8 cellular contexts compared by ENCODE assay signal in genomic region chr17:57892146-57892819, GRCh38. TPM values are rescaled to one million over a fixed set of nuclear protein-coding genes. Genes with fewer than 3 reads are reported as not detected.
DNase-seq lines count a peak whose midpoint lies in the region; ATAC-seq and TF ChIP-seq lines count a peak whose summit lies in the region.

No MANE protein-coding gene starts in this region.

- H3K9me3 Mint-ChIP-seq in CD4-positive, CD25-positive, alpha-beta regulatory T cell: no peaks in the 10 kb centered on the region
- H3K9me3 Mint-ChIP-seq in activated CD8-positive, alpha-beta T cell treated with anti-CD3 and anti-CD28 coated beads, Interleukin-2, amount 10 ng/mL, durations not matched to agents 7 days and 5 days (ENCODE audit: insufficient read depth): no peaks in the 10 kb centered on the region

- H3K27ac Mint-ChIP-seq in CD4-positive, CD25-positive, alpha-beta regulatory T cell: peak overlapping the region in 1 of 3 donors; percentile 32
- no peak overlapping the region for H3K27ac Mint-ChIP-seq in activated CD8-positive, alpha-beta T cell treated with anti-CD3 and anti-CD28 coated beads, Interleukin-2, amount 10 ng/mL, durations not matched to agents 7 days and 5 days

- H3K4me3 ChIP-seq in CD4-positive, CD25-positive, alpha-beta regulatory T cell (ENCODE audit: low read depth, low read length): no peak overlapping the region

- H3K27me3 ChIP-seq in CD4-positive, CD25-positive, alpha-beta regulatory T cell (ENCODE audit: control insufficient read depth, insufficient read depth, low read length): no peaks in the 10 kb centered on the region

- peaks cover 0 to 6% (median 2%) of the 10 kb centered on the region in 4 donors for H3K4me1 Mint-ChIP-seq in CD4-positive, CD25-positive, alpha-beta regulatory T cell
- peaks cover 10% of the 10 kb centered on the region for H3K4me1 Mint-ChIP-seq in activated CD8-positive, alpha-beta T cell treated with anti-CD3 and anti-CD28 coated beads, Interleukin-2, amount 10 ng/mL, durations not matched to agents 7 days and 5 days (ENCODE audit: low read depth)

- H3K36me3 Mint-ChIP-seq in CD4-positive, CD25-positive, alpha-beta regulatory T cell: no peaks in the 10 kb centered on the region
- no peaks in the 10 kb centered on the region for H3K36me3 Mint-ChIP-seq in activated CD8-positive, alpha-beta T cell treated with anti-CD3 and anti-CD28 coated beads, Interleukin-2, amount 10 ng/mL, durations not matched to agents 7 days and 5 days (ENCODE audit: low read depth)

- DNase-seq in CD4-positive, CD25-positive, alpha-beta regulatory T cell: peak; percentile 52 to 69 (median 63)
- DNase-seq in HEK293T (ENCODE audit: extremely low spot score) (peak; percentile 93), NCI-H748 (lab: John Stamatoyannopoulos, UW; ENCODE audit: unreplicated experiment) (peak; percentile 81), ecto neural progenitor cell (ENCODE audit: low spot score) (peak; percentile 95), lung microvascular endothelial cell (ENCODE audit: low read depth in 2 of 2) (peak; percentile 81 to 87)
- DNase-seq in activated CD8-positive, alpha-beta T cell treated with anti-CD3 and anti-CD28 coated beads, Interleukin-2, amount 10 ng/mL, durations not matched to agents 7 days and 5 days: peak; percentile 82
- DNase-seq in stimulated activated CD4-positive, alpha-beta T cell treated with anti-CD3 and anti-CD28 coated beads, Interleukin-4, amount 100 ng/mL, for 48 hours (ENCODE audit: low read depth in 2 of 2): peak; percentile 75 to 79

- CTCF ChIA-PET in HEK293T (lab: Yijun Ruan, JAX): interaction anchor here (0.5 to 1.6 kb wide), 11 partner anchors 13 to 725 kb away, joined by 3 to 7 read pairs (median 4); no protein-coding TSS in a partner anchor
- CTCF ChIA-PET in activated CD8-positive, alpha-beta T cell treated with anti-CD3 and anti-CD28 coated beads, Interleukin-2, amount 10 ng/mL, durations not matched to agents 7 days and 5 days (lab: Charles Lee): interaction anchor here (0.7 to 1.8 kb wide), 24 partner anchors 10 to 280 kb away, joined by 3 to 19 read pairs (median 4); partner anchors contain the start of gene VEZF1

- peaks cover 15% of the 10 kb centered on the region for H3K27me3 Mint-ChIP-seq in CD4-positive, CD25-positive, alpha-beta regulatory T cell
- H3K27me3 Mint-ChIP-seq in activated CD8-positive, alpha-beta T cell treated with anti-CD3 and anti-CD28 coated beads, Interleukin-2, amount 10 ng/mL, durations not matched to agents 7 days and 5 days (ENCODE audit: low read depth): peaks cover 7% of the 10 kb centered on the region

- ATAC-seq in CD4-positive, CD25-positive, alpha-beta regulatory T cell (ENCODE audit: low read depth in 2 of 2): peak; percentile 70 to 73
- ATAC-seq in activated CD8-positive, alpha-beta T cell treated with anti-CD3 and anti-CD28 coated beads, Interleukin-2, amount 10 ng/mL, durations not matched to agents 7 days and 5 days: peak; percentile 93
- ATAC-seq in HG02623 (IDR thresholded peaks at IDR 0.05; ENCODE audit: unreplicated experiment): no peak

- no peaks in the 10 kb centered on the region for H3K9me3 ChIP-seq in CD4-positive, CD25-positive, alpha-beta regulatory T cell (ENCODE audit: control insufficient read depth in 2 of 2, low read length in 2 of 2)

- H3K36me3 ChIP-seq in CD4-positive, CD25-positive, alpha-beta regulatory T cell (ENCODE audit: control insufficient read depth, insufficient read depth, low read length): no peaks in the 10 kb centered on the region

- no peak overlapping the region for H3K4me3 Mint-ChIP-seq in CD4-positive, CD25-positive, alpha-beta regulatory T cell
- no peak overlapping the region for H3K4me3 Mint-ChIP-seq in activated CD8-positive, alpha-beta T cell treated with anti-CD3 and anti-CD28 coated beads, Interleukin-2, amount 10 ng/mL, durations not matched to agents 7 days and 5 days

- H3K27ac ChIP-seq in CD4-positive, CD25-positive, alpha-beta regulatory T cell (ENCODE audit: insufficient read depth, low read length, poor library complexity, severe bottlenecking): no peak overlapping the region

- POLR2A ChIA-PET in HEK293T (lab: Yijun Ruan, JAX): interaction anchor here (0.9 to 1.8 kb wide), 5 partner anchors 11 to 115 kb away, joined by 3 to 6 read pairs (median 3); partner anchors contain the start of genes SRSF1 and VEZF1
- POLR2A ChIA-PET in activated CD8-positive, alpha-beta T cell treated with anti-CD3 and anti-CD28 coated beads, Interleukin-2, amount 10 ng/mL, durations not matched to agents 7 days and 5 days (lab: Charles Lee): interaction anchor here (1.3 kb wide), 1 partner anchor 42 kb away, joined by 3 read pairs; the partner anchor contains the start of gene MRPS23

- no peaks in the 10 kb centered on the region for H3K4me1 ChIP-seq in CD4-positive, CD25-positive, alpha-beta regulatory T cell (ENCODE audit: control insufficient read depth, insufficient read depth, low read length, poor library complexity, severe bottlenecking)

TF ChIP-seq in HEK293T, 16 proteins besides CTCF, POLR2A, EP300 and RAD21:
- TF ChIP-seq PKNOX1 (IDR thresholded peaks at IDR 0.05): no peak
- no peak for TF ChIP-seq L3MBTL2 (conservative IDR thresholded peaks at IDR 0.05)
- TF ChIP-seq LEF1 (IDR thresholded peaks at IDR 0.05; ENCODE audit: borderline replicate concordance): no peak
- TF ChIP-seq FOXM1 (IDR thresholded peaks at IDR 0.05; ENCODE audit: borderline replicate concordance): no peak
- TF ChIP-seq CTBP1 (IDR thresholded peaks at IDR 0.05; ENCODE audit: borderline replicate concordance): no peak
- no peak for TF ChIP-seq BHLHE40 (IDR thresholded peaks at IDR 0.05; ENCODE audit: borderline replicate concordance)
- no peak for TF ChIP-seq HDGF (IDR thresholded peaks at IDR 0.05; ENCODE audit: borderline replicate concordance)
- TF ChIP-seq FOXA1 (IDR thresholded peaks at IDR 0.05): no peak
- no peak for TF ChIP-seq SP1 (IDR thresholded peaks at IDR 0.05)
- TF ChIP-seq ZNF384 (IDR thresholded peaks at IDR 0.05): no peak
- no peak for TF ChIP-seq SUZ12 (IDR thresholded peaks at IDR 0.05)
- no peak for TF ChIP-seq NFRKB (IDR thresholded peaks at IDR 0.05)
- TF ChIP-seq FOXK2 (IDR thresholded peaks at IDR 0.05): no peak
- no peak for TF ChIP-seq ARNT (IDR thresholded peaks at IDR 0.05)
- TF ChIP-seq ELF4 (IDR thresholded peaks at IDR 0.05): no peak
- TF ChIP-seq TARDBP (IDR thresholded peaks at IDR 0.05): no peak

RNA-seq across cellular contexts. Expression of gene MRPS23, which starts 42.4 kb away (rescaled TPM):
- 14.0 TPM for total RNA-seq in CD4-positive, CD25-positive, alpha-beta regulatory T cell
- polyA plus RNA-seq in CD4-positive, CD25-positive, alpha-beta regulatory T cell: 10 to 100 TPM; 34.0 to 44.0 (median 40.5) TPM
- 10 to 100 TPM; 46.3 to 48.7 TPM for total RNA-seq in activated CD8-positive, alpha-beta T cell treated with anti-CD3 and anti-CD28 coated beads, Interleukin-2, amount 10 ng/mL, durations not matched to agents 7 days and 5 days
- total RNA-seq in lung microvascular endothelial cell: 22.0 and 24.0 TPM in 2 replicates
